ENCODE assay signal across 8 cellular contexts in the genomic region with DNA sequence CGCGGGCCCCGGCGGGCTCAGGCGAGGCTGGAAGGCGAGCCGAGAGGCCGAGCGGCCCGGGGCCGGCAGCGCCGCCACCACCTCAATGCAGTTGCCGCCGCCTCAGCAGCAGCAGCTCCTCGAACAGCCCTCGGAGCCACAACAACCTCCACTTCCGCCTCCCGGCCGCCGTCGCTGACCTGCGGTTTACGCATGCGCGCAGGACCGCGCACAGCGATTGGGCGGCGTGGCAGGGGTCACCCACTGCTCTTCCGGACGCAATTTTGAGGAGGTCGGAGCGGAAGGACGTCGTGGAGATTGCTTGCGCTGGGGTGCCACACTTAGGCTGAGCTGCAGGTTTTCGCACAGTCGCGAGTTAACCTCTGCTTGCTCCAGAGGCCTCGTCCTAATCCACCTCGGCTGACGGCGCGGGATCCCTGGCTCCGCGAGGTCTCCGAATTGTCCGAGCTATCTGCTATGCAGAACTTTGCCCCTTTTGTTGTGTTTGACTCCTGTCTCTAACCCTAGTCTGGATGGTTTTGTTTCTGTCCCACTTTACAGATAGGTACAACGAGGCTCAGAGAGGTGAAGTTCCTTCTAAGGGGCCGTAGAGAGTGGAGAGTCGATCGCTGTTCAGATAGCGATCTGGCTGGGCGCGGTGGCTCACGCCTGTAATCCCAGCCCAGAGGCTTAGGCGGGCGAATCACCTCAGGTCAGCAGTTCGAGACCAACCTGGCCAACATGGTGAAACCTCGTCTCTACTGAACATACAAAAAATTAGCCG. TPM values are rescaled to one million over a fixed set of nuclear protein-coding genes. Genes with fewer than 3 reads are reported as not detected.
A peak's percentile ranks its signal among the peaks of the same experiment; 100 is the strongest.
DNase-seq lines count a peak whose midpoint lies in the region; ATAC-seq and TF ChIP-seq lines count a peak whose summit lies in the region.

A gene (plus strand): TSS at position 243 of the 763 bp plus-strand sequence. CDS start 6,657 bp downstream, outside the sequence.
A gene with protein sequence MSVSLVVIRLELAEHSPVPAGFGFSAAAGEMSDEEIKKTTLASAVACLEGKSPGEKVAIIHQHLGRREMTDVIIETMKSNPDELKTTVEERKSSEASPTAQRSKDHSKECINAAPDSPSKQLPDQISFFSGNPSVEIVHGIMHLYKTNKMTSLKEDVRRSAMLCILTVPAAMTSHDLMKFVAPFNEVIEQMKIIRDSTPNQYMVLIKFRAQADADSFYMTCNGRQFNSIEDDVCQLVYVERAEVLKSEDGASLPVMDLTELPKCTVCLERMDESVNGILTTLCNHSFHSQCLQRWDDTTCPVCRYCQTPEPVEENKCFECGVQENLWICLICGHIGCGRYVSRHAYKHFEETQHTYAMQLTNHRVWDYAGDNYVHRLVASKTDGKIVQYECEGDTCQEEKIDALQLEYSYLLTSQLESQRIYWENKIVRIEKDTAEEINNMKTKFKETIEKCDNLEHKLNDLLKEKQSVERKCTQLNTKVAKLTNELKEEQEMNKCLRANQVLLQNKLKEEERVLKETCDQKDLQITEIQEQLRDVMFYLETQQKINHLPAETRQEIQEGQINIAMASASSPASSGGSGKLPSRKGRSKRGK (minus strand): TSS at position 146 of the 763 bp plus-strand sequence. CDS start 164 bp downstream, outside the sequence.

- TF ChIP-seq CTCF in AG09319 (IDR thresholded peaks at IDR 0.05; ENCODE audit: low read depth, low read length) = no peak; the same call in 1 of the 2 replicates

- peak within 1 kb of the TSS; percentile 91 to 99 (median 96) for H3K27ac Mint-ChIP-seq in immature natural killer cell

- peaks cover 41 to 47% of the 10 kb centered on the region in 2 donors for H3K4me1 Mint-ChIP-seq in immature natural killer cell

- peaks cover 8 to 18% (median 13%) of the 10 kb centered on the region in 3 donors for H3K27me3 Mint-ChIP-seq in immature natural killer cell (ENCODE audit: low read depth in 3 of 3)

- H3K9me3 Mint-ChIP-seq in immature natural killer cell = no peaks in the 10 kb centered on the region

- peak within 1 kb of the TSS; percentile 96 to 99 (median 97) for H3K4me3 Mint-ChIP-seq in immature natural killer cell

- peak; percentile 83 for DNase-seq in AG09319 (ENCODE audit: extremely low read depth, low read depth)
- DNase-seq in NCI-H345 treated with DMSO at 0.1 percent for 48 hours (lab: John Stamatoyannopoulos, UW; ENCODE audit: unreplicated experiment) = peak; percentile 79
- peak; percentile 81 to 86 (median 82) for DNase-seq in activated CD4-positive, CD25-positive, alpha-beta regulatory T cell (lab: John Stamatoyannopoulos, UW)
- DNase-seq in central memory CD4-positive, alpha-beta T cell = peak; percentile 94
- peak; percentile 98 for DNase-seq in immature natural killer cell
- peak; percentile 85 for DNase-seq in smooth muscle cell of the brain vasculature (ENCODE audit: low read depth, low spot score)

- ATAC-seq in GM19025 (IDR thresholded peaks at IDR 0.05; ENCODE audit: low read depth, unreplicated experiment) = peak; percentile 85
- peak; percentile 93 for ATAC-seq in HG03280 (IDR thresholded peaks at IDR 0.05; ENCODE audit: unreplicated experiment)

- H3K36me3 Mint-ChIP-seq in immature natural killer cell = peaks cover 4 to 10% (median 6%) of the 10 kb centered on the region in 3 donors

RNA-seq across cellular contexts. Expression of the first gene that starts in this region (rescaled TPM):
- polyA plus RNA-seq in immature natural killer cell = 1 to 10 TPM; 6.3 to 9.1 (median 7.9) TPM

RNA-seq across cellular contexts. Expression of the second gene that starts in this region (rescaled TPM):
- polyA plus RNA-seq in immature natural killer cell = 10 to 100 TPM; 11.7 to 23.6 (median 15.0) TPM

Comparison
In these comparisons a context has a peak if more than half of its experiments do, and no peak if none do; other contexts are left out.
1. Peak in every context shown above with its lines: DNase-seq and ATAC-seq.